In genomic region chr17:66715745-66716156, GRCh38 we compare ENCODE assay signal across 9 cellular contexts.
DNase-seq lines count a peak whose midpoint lies in the region; ATAC-seq and TF ChIP-seq lines count a peak whose summit lies in the region.
"Had no signal": no experiment of that assay in that cellular context is flagged by ENCODE, and none has a peak within 500 bp of the region (broad histone marks: within the 10 kb centered on the region; RNA-seq: fewer than 3 reads in every experiment).

No MANE protein-coding gene starts in this region.

- H3K9me3 Mint-ChIP-seq in activated CD4-positive, alpha-beta T cell treated with anti-CD3 and anti-CD28 coated beads, Interleukin-2, amount 10 ng/mL, durations not matched to agents 24 days and 14 days = no peaks in the 10 kb centered on the region
- peaks cover 0 to 6% (median 0%) of the 10 kb centered on the region in 5 experiments for H3K9me3 Mint-ChIP-seq in brain

- H3K4me3 ChIP-seq in HUES48 (ENCODE audit: low read depth, low read length) (no peak overlapping the region), stomach smooth muscle (ENCODE audit: low read length in 2 of 2) (no peak overlapping the region)
- H3K4me3 ChIP-seq: BLaER1 treated with 17β-estradiol and CSF1 and Interleukin-3, amounts not matched to agents 10 nM and 100 nM had no signal

- peaks cover 34% of the 10 kb centered on the region for H3K4me1 Mint-ChIP-seq in activated CD4-positive, alpha-beta T cell treated with anti-CD3 and anti-CD28 coated beads, Interleukin-2, amount 10 ng/mL, durations not matched to agents 24 days and 14 days
- peaks cover 95% of the 10 kb centered on the region for H3K4me1 Mint-ChIP-seq in brain

- H3K4me1 ChIP-seq in HUES48 (ENCODE audit: control insufficient read depth, insufficient read depth, low read length) (peaks cover 45% of the 10 kb centered on the region), stomach smooth muscle (ENCODE audit: control insufficient read depth, insufficient read depth, low read length) (peaks cover 10% of the 10 kb centered on the region)

- peak overlapping the region; percentile 17 for H3K27ac Mint-ChIP-seq in activated CD4-positive, alpha-beta T cell treated with anti-CD3 and anti-CD28 coated beads, Interleukin-2, amount 10 ng/mL, durations not matched to agents 24 days and 14 days
- H3K27ac Mint-ChIP-seq in brain = peak overlapping the region; percentile 88 to 96 (median 92)

- H3K36me3 ChIP-seq in HUES48 (ENCODE audit: control insufficient read depth, insufficient read depth, low read length) (no peaks in the 10 kb centered on the region), stomach smooth muscle (ENCODE audit: control insufficient read depth in 2 of 2, insufficient read depth in 2 of 2, low read length in 2 of 2) (no peaks in the 10 kb centered on the region)

- no peak for TF ChIP-seq POLR2A in GM18505 (IDR thresholded peaks at IDR 0.05; ENCODE audit: borderline replicate concordance, extremely low read depth, insufficient read depth, insufficient read length)

- H3K9ac ChIP-seq in HUES48 (ENCODE audit: low read depth, low read length) (no peak overlapping the region), stomach smooth muscle (ENCODE audit: low read length in 2 of 2) (no peak overlapping the region)
- H3K9ac ChIP-seq: BLaER1 treated with 17β-estradiol and CSF1 and Interleukin-3, amounts not matched to agents 10 nM and 100 nM had no signal

- no peak overlapping the region for H3K4me3 Mint-ChIP-seq in activated CD4-positive, alpha-beta T cell treated with anti-CD3 and anti-CD28 coated beads, Interleukin-2, amount 10 ng/mL, durations not matched to agents 24 days and 14 days
- H3K4me3 Mint-ChIP-seq in brain = peak overlapping the region; percentile 3 to 70 (median 43)

- peak overlapping the region; percentile 46 for H3K27ac ChIP-seq in HUES48 (ENCODE audit: low read depth, low read length)
- H3K27ac ChIP-seq in stomach smooth muscle (ENCODE audit: low read length) = peak overlapping the region; percentile 25
- H3K27ac ChIP-seq: BLaER1 treated with 17β-estradiol and CSF1 and Interleukin-3, amounts not matched to agents 10 nM and 100 nM had no signal

- intact Hi-C loops in activated CD4-positive, alpha-beta T cell treated with anti-CD3 and anti-CD28 coated beads, Interleukin-2, amount 10 ng/mL, durations not matched to agents 24 days and 14 days (cut with micrococcal nuclease) = loop anchor here (1.0 kb wide), 1 partner anchor 191 kb away; no protein-coding TSS in a partner anchor

- no peaks in the 10 kb centered on the region for H3K9me3 ChIP-seq in HUES48 (ENCODE audit: control insufficient read depth, insufficient read depth, low read length)
- H3K9me3 ChIP-seq in stomach smooth muscle (ENCODE audit: control insufficient read depth in 2 of 2, low read length in 2 of 2) = no peaks in the 10 kb centered on the region
- H3K9me3 ChIP-seq: BLaER1 treated with 17β-estradiol and CSF1 and Interleukin-3, amounts not matched to agents 10 nM and 100 nM had no signal

- peaks cover 26% of the 10 kb centered on the region for H3K36me3 Mint-ChIP-seq in activated CD4-positive, alpha-beta T cell treated with anti-CD3 and anti-CD28 coated beads, Interleukin-2, amount 10 ng/mL, durations not matched to agents 24 days and 14 days (ENCODE audit: low read depth)
- H3K36me3 Mint-ChIP-seq in brain = no peaks in the 10 kb centered on the region

- H3K27me3 ChIP-seq in HUES48 (ENCODE audit: control insufficient read depth, insufficient read depth, low read length) = no peaks in the 10 kb centered on the region
- no peaks in the 10 kb centered on the region for H3K27me3 ChIP-seq in stomach smooth muscle (ENCODE audit: control insufficient read depth in 1 of 2, insufficient read depth in 2 of 2, low read length in 2 of 2)
- H3K27me3 ChIP-seq: BLaER1 treated with 17β-estradiol and CSF1 and Interleukin-3, amounts not matched to agents 10 nM and 100 nM had no signal

- DNase-seq in activated CD4-positive, alpha-beta T cell treated with anti-CD3 and anti-CD28 coated beads, Interleukin-2, amount 10 ng/mL, durations not matched to agents 24 days and 14 days = peak; percentile 76
- DNase-seq in activated CD4-positive, alpha-beta T cell treated with anti-CD3 and anti-CD28 coated beads, Interleukin-2, amount 50 U/mL, for 4 hours = no peak
- peak; percentile 85 for DNase-seq in NCI-H774 (lab: John Stamatoyannopoulos, UW)
- DNase-seq in inferior parietal cortex (ENCODE audit: extremely low spot score) = peak; percentile 88

- TF ChIP-seq CTCF in brain (conservative IDR thresholded peaks at IDR 0.05) = peak; percentile 84 to 85

- ATAC-seq in GM18505 (IDR thresholded peaks at IDR 0.05; ENCODE audit: unreplicated experiment) = no peak

- H3K27me3 Mint-ChIP-seq in activated CD4-positive, alpha-beta T cell treated with anti-CD3 and anti-CD28 coated beads, Interleukin-2, amount 10 ng/mL, durations not matched to agents 24 days and 14 days = no peaks in the 10 kb centered on the region
- H3K27me3 Mint-ChIP-seq in brain = no peaks in the 10 kb centered on the region

Comparison
In these comparisons a context has a peak if more than half of its experiments do, and no peak if none do; other contexts are left out.
1. DNase-seq: peak in activated CD4-positive, alpha-beta T cell treated with anti-CD3 and anti-CD28 coated beads, Interleukin-2, amount 10 ng/mL, durations not matched to agents 24 days and 14 days (single experiment), NCI-H774 (single experiment) and inferior parietal cortex (single experiment); none in activated CD4-positive, alpha-beta T cell treated with anti-CD3 and anti-CD28 coated beads, Interleukin-2, amount 50 U/mL, for 4 hours (0 of 2).